Comparison of ENCODE assay signal across 13 cellular contexts in genomic region chr14:101351146-101351545, GRCh38.
"Had no signal": no experiment of that assay in that cellular context is flagged by ENCODE, and none has a peak within 500 bp of the region (broad histone marks: within the 10 kb centered on the region; RNA-seq: fewer than 3 reads in every experiment).

No MANE protein-coding gene starts in this region.

- H3K79me2 ChIP-seq: parathyroid adenoma had no signal

- DNase-seq: activated CD4-positive, alpha-beta T cell treated with anti-CD3 and anti-CD28 coated beads, Interleukin-2, amount 10 ng/mL, durations not matched to agents 7 days and 5 days; activated CD4-positive, CD25-positive, alpha-beta regulatory T cell treated with anti-CD3 and anti-CD28 coated beads, Interleukin-2, amount 50 U/mL, for 72 hours; activated CD8-positive, alpha-beta T cell treated with anti-CD3 and anti-CD28 coated beads, Interleukin-2, amount 10 ng/mL, durations not matched to agents 7 days and 5 days; activated naive CD4-positive, alpha-beta T cell treated with anti-CD3 and anti-CD28 coated beads, Interleukin-2, amount 10 ng/mL, durations not matched to agents 7 days and 5 days; effector CD4-positive, alpha-beta T cell; erythroblast; foreskin fibroblast; spleen; stimulated activated CD4-positive, alpha-beta T cell treated with anti-CD3 and anti-CD28 coated beads, Interleukin-4, amount 100 ng/mL, for 1 hour; stimulated activated naive CD4-positive, alpha-beta T cell had no signal

- H3K36me3 ChIP-seq: spleen had no signal

- H3K4me1 ChIP-seq: parathyroid adenoma, spleen had no signal

- H3K4me3 ChIP-seq: spleen had no signal

- H3K9ac ChIP-seq: parathyroid adenoma had no signal

- H3K27me3 ChIP-seq: spleen had no signal

- H3K27ac ChIP-seq: parathyroid adenoma, spleen, VCaP had no signal

- H2AFZ ChIP-seq: parathyroid adenoma had no signal

- ATAC-seq: activated CD8-positive, alpha-beta T cell treated with anti-CD3 and anti-CD28 coated beads, Interleukin-2, amount 10 ng/mL, durations not matched to agents 7 days and 5 days; SK-N-SH treated with all-trans-retinoic acid at 6 μM for 48 hours had no signal
